ENCODE assay signal across 1 cellular context in genomic region chr2:9139491-9140443, GRCh38.
TF ChIP-seq lines count a peak whose summit lies in the region.

No MANE protein-coding gene starts in this region.

TF ChIP-seq in SK-N-SH treated with all-trans-retinoic acid at 6 μM for 48 hours, 23 proteins besides CTCF, POLR2A, EP300 and RAD21 (continued from another document):
- TF ChIP-seq CREB5 (CRISPR knock-in tag; IDR thresholded peaks at IDR 0.05; ENCODE audit: low read depth) (no peak), ZFP3 (CRISPR knock-in tag; IDR thresholded peaks at IDR 0.05) (no peak), PPARA (CRISPR knock-in tag; IDR thresholded peaks at IDR 0.05; ENCODE audit: borderline replicate concordance) (no peak), CSDC2 (CRISPR knock-in tag; IDR thresholded peaks at IDR 0.05) (no peak), ZFP30 (CRISPR knock-in tag; IDR thresholded peaks at IDR 0.05) (no peak)
TF ChIP-seq in SK-N-SH treated with all-trans-retinoic acid at 6 μM for 48 hours: peak in this region for 0.
